Comparison of ENCODE assay signal across 33 cellular contexts in genomic region chrX:104151037-104151436, GRCh38.
"Had no signal": no experiment of that assay in that cellular context is flagged by ENCODE, and none has a peak within 500 bp of the region (broad histone marks: within the 10 kb centered on the region; RNA-seq: fewer than 3 reads in every experiment).

No MANE protein-coding gene starts in this region.

- H3K9me3 Mint-ChIP-seq: activated B cell treated with CpG ODN at 0.5 μM for 24 hours; activated CD4-positive, alpha-beta memory T cell treated with anti-CD3 and anti-CD28 coated beads for 36 hours; activated CD4-positive, alpha-beta T cell treated with anti-CD3 and anti-CD28 coated beads, Interleukin-2, amount 10 ng/mL, durations not matched to agents 24 days and 14 days; activated CD8-positive, alpha-beta T cell treated with anti-CD3 and anti-CD28 coated beads for 36 hours; activated naive CD4-positive, alpha-beta T cell treated with anti-CD3 and anti-CD28 coated beads for 36 hours; activated naive CD4-positive, alpha-beta T cell treated with anti-CD3 and anti-CD28 coated beads, Interleukin-2, amount 50 U/mL, for 72 hours; activated naive CD8-positive, alpha-beta T cell treated with anti-CD3 and anti-CD28 coated beads for 36 hours; T-helper 1 cell treated with Interleukin-12 subunit alpha and Interleukin-12 subunit beta and Interleukin-4 antibody, amounts not matched to agents 30 μg/mL and 1 μg/mL, for 36 hours; T-helper 2 cell treated with Interferon-gamma antibody and Interleukin-4, amounts not matched to agents 5 μg/mL and 100 μg/mL, for 36 hours had no signal

- H3K27me3 ChIP-seq: adrenal gland, body of pancreas, brain microvascular endothelial cell had no signal

- H3K36me3 Mint-ChIP-seq: activated CD4-positive, alpha-beta memory T cell treated with anti-CD3 and anti-CD28 coated beads for 36 hours; activated naive CD4-positive, alpha-beta T cell treated with anti-CD3 and anti-CD28 coated beads, Interleukin-2, amount 50 U/mL, for 72 hours had no signal

- H3K4me1 ChIP-seq: breast epithelium had no signal

- H3K27ac Mint-ChIP-seq: activated B cell treated with CpG ODN at 0.5 μM for 24 hours; activated CD4-positive, alpha-beta memory T cell treated with anti-CD3 and anti-CD28 coated beads for 36 hours; activated CD4-positive, alpha-beta T cell treated with anti-CD3 and anti-CD28 coated beads, Interleukin-2, amount 10 ng/mL, durations not matched to agents 24 days and 14 days; activated CD8-positive, alpha-beta T cell treated with anti-CD3 and anti-CD28 coated beads for 36 hours; activated naive CD4-positive, alpha-beta T cell treated with anti-CD3 and anti-CD28 coated beads for 36 hours; activated naive CD4-positive, alpha-beta T cell treated with anti-CD3 and anti-CD28 coated beads, Interleukin-2, amount 50 U/mL, for 72 hours; activated naive CD8-positive, alpha-beta T cell treated with anti-CD3 and anti-CD28 coated beads for 36 hours; T-helper 1 cell treated with Interleukin-12 subunit alpha and Interleukin-12 subunit beta and Interleukin-4 antibody, amounts not matched to agents 30 μg/mL and 1 μg/mL, for 36 hours; T-helper 2 cell treated with Interferon-gamma antibody and Interleukin-4, amounts not matched to agents 5 μg/mL and 100 μg/mL, for 36 hours had no signal

- H3K4me3 Mint-ChIP-seq: activated B cell treated with CpG ODN at 0.5 μM for 24 hours; activated CD4-positive, alpha-beta memory T cell treated with anti-CD3 and anti-CD28 coated beads for 36 hours; activated CD4-positive, alpha-beta T cell treated with anti-CD3 and anti-CD28 coated beads, Interleukin-2, amount 10 ng/mL, durations not matched to agents 24 days and 14 days; activated CD8-positive, alpha-beta T cell treated with anti-CD3 and anti-CD28 coated beads for 36 hours; activated naive CD4-positive, alpha-beta T cell treated with anti-CD3 and anti-CD28 coated beads for 36 hours; activated naive CD8-positive, alpha-beta T cell treated with anti-CD3 and anti-CD28 coated beads for 36 hours; activated T-cell treated with anti-CD3 and anti-CD28 coated beads, Interleukin-2, amount 50 U/mL, for 4 hours; T-helper 1 cell treated with Interleukin-12 subunit alpha and Interleukin-12 subunit beta and Interleukin-4 antibody, amounts not matched to agents 30 μg/mL and 1 μg/mL, for 36 hours; T-helper 2 cell treated with Interferon-gamma antibody and Interleukin-4, amounts not matched to agents 5 μg/mL and 100 μg/mL, for 36 hours had no signal

- H3K27ac ChIP-seq: adrenal gland, brain microvascular endothelial cell, breast epithelium, VCaP had no signal

- H3K36me3 ChIP-seq: adrenal gland, brain microvascular endothelial cell, breast epithelium had no signal

- H3K9me3 ChIP-seq: adrenal gland, body of pancreas, breast epithelium had no signal

- H3K4me1 Mint-ChIP-seq: activated CD4-positive, alpha-beta T cell treated with anti-CD3 and anti-CD28 coated beads, Interleukin-2, amount 10 ng/mL, durations not matched to agents 24 days and 14 days had no signal

- DNase-seq: activated B cell treated with CpG ODN at 0.5 μM for 24 hours; activated CD4-positive, alpha-beta memory T cell treated with anti-CD3 and anti-CD28 coated beads for 36 hours; activated CD4-positive, alpha-beta T cell treated with anti-CD3 and anti-CD28 coated beads for 4 hours; activated CD4-positive, alpha-beta T cell treated with anti-CD3 and anti-CD28 coated beads, Interleukin-2, amount 10 ng/mL, durations not matched to agents 24 days and 14 days; activated CD4-positive, alpha-beta T cell treated with anti-CD3 and anti-CD28 coated beads, Interleukin-2, amount 50 U/mL, for 1 hour; activated CD4-positive, alpha-beta T cell treated with anti-CD3 and anti-CD28 coated beads, Interleukin-2, amount 50 U/mL, for 4 hours; activated CD4-positive, CD25-positive, alpha-beta regulatory T cell treated with anti-CD3 and anti-CD28 coated beads, Interleukin-2, amount 50 U/mL, for 72 hours; activated CD8-positive, alpha-beta memory T cell treated with anti-CD3 and anti-CD28 coated beads, Interleukin-2, amount 50 U/mL, for 4 hours; activated CD8-positive, alpha-beta T cell treated with anti-CD3 and anti-CD28 coated beads for 36 hours; activated effector memory CD4-positive, alpha-beta T cell treated with anti-CD3 and anti-CD28 coated beads, Interleukin-2, amount 50 U/mL, for 16 hours; activated gamma-delta T cell treated with Interleukin-2 at 50 U/mL for 16 hours; activated naive CD4-positive, alpha-beta T cell; activated naive CD4-positive, alpha-beta T cell treated with anti-CD3 and anti-CD28 coated beads for 36 hours; activated naive CD4-positive, alpha-beta T cell treated with anti-CD3 and anti-CD28 coated beads, Interleukin-2, amount 50 U/mL, for 16 hours; activated naive CD8-positive, alpha-beta T cell treated with anti-CD3 and anti-CD28 coated beads for 36 hours; activated T-cell treated with anti-CD3 and anti-CD28 coated beads for 4 hours; activated T-cell treated with anti-CD3 and anti-CD28 coated beads, Interleukin-2, amount 50 U/mL, for 1 hour; activated T-cell treated with anti-CD3 and anti-CD28 coated beads, Interleukin-2, amount 50 U/mL, for 4 hours; adrenal gland; amniotic stem cell; aorta; brain microvascular endothelial cell; central memory CD4-positive, alpha-beta T cell; T-helper 1 cell; T-helper 2 cell; T-helper 9 cell had no signal

- ATAC-seq: activated CD8-positive, alpha-beta T cell treated with anti-CD3 and anti-CD28 coated beads for 36 hours; activated naive CD4-positive, alpha-beta T cell treated with anti-CD3 and anti-CD28 coated beads, Interleukin-2, amount 50 U/mL, for 72 hours; activated T-cell treated with anti-CD3 and anti-CD28 coated beads, Interleukin-2, amount 50 U/mL, for 4 hours; body of pancreas had no signal

- FAIRE-seq: TTC549 had no signal

- H3K4me3 ChIP-seq: adrenal gland, body of pancreas, breast epithelium had no signal

- H3K27me3 Mint-ChIP-seq: activated B cell treated with CpG ODN at 0.5 μM for 24 hours; activated CD4-positive, alpha-beta memory T cell treated with anti-CD3 and anti-CD28 coated beads for 36 hours; activated CD4-positive, alpha-beta T cell treated with anti-CD3 and anti-CD28 coated beads, Interleukin-2, amount 10 ng/mL, durations not matched to agents 24 days and 14 days; activated CD8-positive, alpha-beta T cell treated with anti-CD3 and anti-CD28 coated beads for 36 hours; activated naive CD8-positive, alpha-beta T cell treated with anti-CD3 and anti-CD28 coated beads for 36 hours had no signal
